In the genomic region with DNA sequence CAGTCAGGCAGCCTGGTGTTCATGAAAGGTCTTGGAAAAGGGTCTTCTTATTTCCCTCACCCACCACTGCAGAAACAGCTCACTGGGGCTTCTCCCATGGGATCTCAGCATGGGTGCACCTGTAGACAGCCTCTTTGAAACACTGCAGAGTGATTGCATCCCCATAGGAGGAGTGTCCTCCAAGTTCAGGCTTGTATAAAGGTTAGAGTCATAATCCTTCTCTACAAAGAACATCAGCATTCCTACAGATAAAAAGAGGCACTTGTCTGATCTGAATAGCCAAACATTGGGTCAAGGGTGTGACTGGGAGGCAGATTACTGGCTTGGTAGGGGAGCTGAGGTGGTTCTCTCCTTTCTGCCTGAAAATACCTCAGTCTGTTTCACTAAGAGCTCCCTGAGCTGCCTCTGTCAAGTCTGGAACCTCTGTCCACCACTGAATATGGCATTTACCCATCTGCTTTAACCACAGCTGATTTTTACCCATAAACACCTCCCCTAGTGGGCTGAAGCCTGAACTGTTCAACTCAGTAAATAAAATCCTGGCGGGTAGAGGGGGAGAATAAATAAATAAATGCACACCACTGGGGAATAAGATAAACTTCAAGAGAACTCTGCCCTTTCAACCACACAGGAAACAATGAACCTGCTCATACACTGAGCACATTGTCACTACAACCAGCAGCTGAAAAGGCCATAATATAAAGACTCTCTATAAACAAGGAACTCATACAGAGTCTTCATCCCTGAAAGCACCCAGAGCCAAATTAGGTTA, we compare ENCODE assay signal across 15 cellular contexts.
A peak's percentile ranks its signal among the peaks of the same experiment; 100 is the strongest.
DNase-seq lines count a peak whose midpoint lies in the region; ATAC-seq and TF ChIP-seq lines count a peak whose summit lies in the region.
"Had no signal": no experiment of that assay in that cellular context is flagged by ENCODE, and none has a peak within 500 bp of the region (broad histone marks: within the 10 kb centered on the region; RNA-seq: fewer than 3 reads in every experiment).

No MANE protein-coding gene starts in this region.

- peaks cover 0 to 8% of the 10 kb centered on the region in 2 experiments; a peak in 2 of 4 replicates for H3K4me1 Mint-ChIP-seq in H9
- H3K4me1 Mint-ChIP-seq: CD8-positive, alpha-beta memory T cell had no signal

- H2BK5ac ChIP-seq in H9 (ENCODE audit: insufficient read length, low read length), result no peak overlapping the region

- H4K8ac ChIP-seq in H9 (replicated peaks; ENCODE audit: insufficient read length, low read depth, low read length), result no peak overlapping the region

- TF ChIP-seq CTCF in H9 (conservative IDR thresholded peaks at IDR 0.05) (peak; percentile 35; the same call in 2 of the 3 replicates), OCI-LY3 (IDR thresholded peaks at IDR 0.05; ENCODE audit: low read depth, low read length) (peak; percentile 31), foreskin fibroblast (IDR thresholded peaks at IDR 0.05; ENCODE audit: low read depth, low read length) (no peak)

- peaks cover 0 to 23% (median 0%) of the 10 kb centered on the region in 3 experiments; a peak in 3 of 7 replicates for H3K36me3 Mint-ChIP-seq in H9 (ENCODE audit: insufficient read depth in 1 of 3, low read depth in 3 of 3)

- no peak overlapping the region for H2AK5ac ChIP-seq in H9 (ENCODE audit: insufficient read length, low read length)

- H3K4me3 ChIP-seq in OCI-LY3 (ENCODE audit: low read length) (no peak overlapping the region), foreskin fibroblast (ENCODE audit: low read depth in 1 of 2, low read length in 2 of 2) (no peak overlapping the region)
- H3K4me3 ChIP-seq: coronary artery, left ventricle myocardium inferior had no signal

- peaks cover 17% of the 10 kb centered on the region for H3K36me3 ChIP-seq in OCI-LY3 (replicated peaks; ENCODE audit: low read depth, low read length)
- H3K36me3 ChIP-seq: left ventricle myocardium inferior, neutrophil had no signal

- H3K27ac ChIP-seq in H9 (ENCODE audit: insufficient read length, low read depth, low read length) (no peak overlapping the region), OCI-LY3 (ENCODE audit: low read length) (peak overlapping the region; percentile 97)
- H3K27ac ChIP-seq: coronary artery, left ventricle myocardium inferior, neutrophil had no signal

- H3K79me2 ChIP-seq in H9 (ENCODE audit: insufficient read depth, low read length) (no peaks in the 10 kb centered on the region), OCI-LY3 (ENCODE audit: low read length) (no peaks in the 10 kb centered on the region)

- no peak overlapping the region for H3K4ac ChIP-seq in H9 (ENCODE audit: low read depth, low read length)

- no CpG with 5 or more reads among the region's 1 CpG for WGBS in H9 (ENCODE audit: extremely low coverage, insufficient read length, low lambda C conversion rate)

- H3K9me3 ChIP-seq in H9 (ENCODE audit: control insufficient read depth, low read depth, low read length) (no peaks in the 10 kb centered on the region), OCI-LY3 (ENCODE audit: insufficient read depth, low read length) (peaks cover 13% of the 10 kb centered on the region; the same call in 1 of the 2 replicates)
- H3K9me3 ChIP-seq: neutrophil had no signal

- no peak overlapping the region for H3T11ph ChIP-seq in H9 (ENCODE audit: low read length)

- H2AFZ ChIP-seq in H9 (ENCODE audit: low read length) (no peak overlapping the region), OCI-LY3 (ENCODE audit: low read depth, low read length) (peak overlapping the region; percentile 10)

- H3K56ac ChIP-seq in H9 (ENCODE audit: insufficient read length, low read depth, low read length), result no peak overlapping the region

- 0 out of 2 replicates have a peak, but pooled peaks cover 2% of the 10 kb centered on the region for H3K27me3 Mint-ChIP-seq in H9 (ENCODE audit: low read depth)

- H4K5ac ChIP-seq in H9 (ENCODE audit: insufficient read length, low read depth, low read length), result no peak overlapping the region

- no peak overlapping the region for H3K27ac Mint-ChIP-seq in H9
- H3K27ac Mint-ChIP-seq: activated naive CD4-positive, alpha-beta T cell treated with anti-CD3 and anti-CD28 coated beads, Interleukin-2, amount 50 U/mL, for 72 hours; CD8-positive, alpha-beta memory T cell had no signal

- H3K79me1 ChIP-seq in H9 (ENCODE audit: insufficient read depth, low read depth, low read length, poor library complexity, severe bottlenecking), result no peaks in the 10 kb centered on the region

- DNase-seq in COR-L47 (lab: John Stamatoyannopoulos, UW) (peak; percentile 2), H9 (no peak), foreskin melanocyte (peak; percentile 66), foreskin fibroblast (no peak), NCI-H774 (lab: John Stamatoyannopoulos, UW) (no peak), NCI-H446 (lab: John Stamatoyannopoulos, UW) (no peak), sciatic nerve (ENCODE audit: low spot score) (no peak)
- DNase-seq: CD8-positive, alpha-beta memory T cell; NCI-H1436; PC-3 had no signal

- intact Hi-C loops in sciatic nerve (cut with DNase I), result no loop called here

- H3K27me3 ChIP-seq in H9 (ENCODE audit: insufficient read depth, low read length) (no peaks in the 10 kb centered on the region), OCI-LY3 (ENCODE audit: low read depth, low read length) (no peaks in the 10 kb centered on the region)
- H3K27me3 ChIP-seq: neutrophil had no signal

- no peak overlapping the region for H2BK12ac ChIP-seq in H9 (ENCODE audit: insufficient read length, low read depth, low read length)

- H2BK15ac ChIP-seq in H9 (ENCODE audit: low read depth, low read length), result no peak overlapping the region

- H4K20me1 ChIP-seq in H9 (ENCODE audit: control insufficient read depth, insufficient read depth, insufficient read length), result no peaks in the 10 kb centered on the region
- no peaks in the 10 kb centered on the region for H4K20me1 ChIP-seq in OCI-LY3 (ENCODE audit: insufficient read depth, low read length)

- H4K91ac ChIP-seq in H9 (ENCODE audit: insufficient read length, low read depth, low read length), result no peak overlapping the region

- H3K4me2 ChIP-seq in H9 (ENCODE audit: insufficient read depth, insufficient read length, low read length), result no peak overlapping the region
- H3K4me2 ChIP-seq in OCI-LY3 (ENCODE audit: low read length), result peak overlapping the region; percentile 72

- no peaks in the 10 kb centered on the region for H3K4me1 ChIP-seq in H9 (ENCODE audit: insufficient read depth, low read length)
- peaks cover 49% of the 10 kb centered on the region for H3K4me1 ChIP-seq in OCI-LY3 (ENCODE audit: low read length)

- no peak overlapping the region for H2BK120ac ChIP-seq in H9 (ENCODE audit: low read depth, low read length, poor library complexity, severe bottlenecking)

- peaks cover 12 to 25% of the 10 kb centered on the region in 2 experiments; a peak in 4 of 5 replicates for H3K9me3 Mint-ChIP-seq in H9

- H3K23ac ChIP-seq in H9 (ENCODE audit: insufficient read length, low read depth, low read length), result no peak overlapping the region

- H2BK20ac ChIP-seq in H9 (ENCODE audit: low read depth, low read length, poor library complexity, severe bottlenecking), result no peak overlapping the region

- no peak overlapping the region for H3K9ac ChIP-seq in H9 (ENCODE audit: extremely low read depth, insufficient read length, low read length)
- peak overlapping the region; percentile 63; the same call in 1 of the 2 replicates for H3K9ac ChIP-seq in OCI-LY3 (ENCODE audit: low read length)

- H3K4me3 Mint-ChIP-seq in H9, result no peak overlapping the region
- H3K4me3 Mint-ChIP-seq: CD8-positive, alpha-beta memory T cell had no signal

- H3K18ac ChIP-seq in H9 (ENCODE audit: insufficient read length, low read depth, low read length), result no peak overlapping the region

- H3K23me2 ChIP-seq in H9 (ENCODE audit: insufficient read length, low read depth, low read length, poor library complexity, severe bottlenecking), result no peaks in the 10 kb centered on the region

- no peak for ATAC-seq in sciatic nerve
- ATAC-seq: activated naive CD4-positive, alpha-beta T cell treated with anti-CD3 and anti-CD28 coated beads, Interleukin-2, amount 50 U/mL, for 72 hours; PC-3 had no signal

- no peak overlapping the region for H3K14ac ChIP-seq in H9 (ENCODE audit: insufficient read depth, low read length)

Comparison
In these comparisons a context has a peak if more than half of its experiments do, and no peak if none do; other contexts are left out.
1. DNase-seq: peak in COR-L47 (single experiment) and foreskin melanocyte (single experiment); none in H9 (single experiment), foreskin fibroblast (0 of 2), NCI-H774 (single experiment), NCI-H446 (0 of 2) and sciatic nerve (single experiment).